12 cellular contexts compared by ENCODE assay signal in the genomic region with DNA sequence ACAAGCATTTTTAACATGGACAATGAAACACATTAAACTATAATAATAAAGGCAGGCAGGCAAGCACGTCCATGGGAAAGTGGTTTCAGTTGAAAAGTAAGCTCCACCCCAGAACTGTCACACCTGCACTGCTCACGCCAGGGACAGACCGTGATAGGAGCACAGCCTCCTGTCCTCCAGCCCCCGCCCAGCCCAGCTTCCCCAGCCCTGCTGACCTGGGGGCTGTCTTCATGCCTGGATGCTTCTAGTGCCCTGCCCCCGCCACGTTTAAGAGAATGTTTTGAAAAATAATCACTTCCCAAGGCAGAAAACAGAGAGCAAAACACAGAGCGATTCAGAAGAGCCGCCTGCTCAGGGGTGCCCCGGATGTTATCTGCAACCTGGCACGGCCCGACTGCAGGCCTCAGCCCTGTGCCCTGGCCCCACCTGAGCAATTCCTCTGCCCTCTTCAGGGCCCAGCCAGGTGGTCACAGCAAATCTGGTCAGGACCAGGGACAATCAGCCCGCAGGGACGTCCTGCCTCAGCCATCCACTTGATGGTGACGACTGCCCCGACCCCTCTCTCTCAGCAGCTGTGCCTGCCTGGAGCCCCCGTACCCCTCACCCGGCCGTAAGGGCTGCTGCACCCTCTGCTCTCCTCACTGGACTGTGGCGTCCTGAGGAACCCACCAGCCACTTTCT. TPM values are rescaled to one million over a fixed set of nuclear protein-coding genes. Genes with fewer than 3 reads are reported as not detected.
DNase-seq lines count a peak whose midpoint lies in the region; ATAC-seq and TF ChIP-seq lines count a peak whose summit lies in the region.
"Had no signal": no experiment of that assay in that cellular context is flagged by ENCODE, and none has a peak within 500 bp of the region (broad histone marks: within the 10 kb centered on the region; RNA-seq: fewer than 3 reads in every experiment).

No MANE protein-coding gene starts in this region.

- TSS peak; percentile 10 for BruUV-seq in PC-3 (replicated peaks; lab: Mats Ljungman, UMichigan)

- H2AFZ ChIP-seq in PC-3 (ENCODE audit: low read length), result no peak overlapping the region

- intact Hi-C loops in PC-3 (cut with micrococcal nuclease), result no loop called here
- intact Hi-C loops in sciatic nerve (cut with DNase I), result no loop called here

- H3K36me3 ChIP-seq in PC-3 (ENCODE audit: low read depth, low read length), result no peaks in the 10 kb centered on the region

- TF ChIP-seq CTCF in PC-3 (conservative IDR thresholded peaks at IDR 0.05; ENCODE audit: low read depth, low read length), result no peak

- no peaks in the 10 kb centered on the region for H3K27me3 ChIP-seq in PC-3 (ENCODE audit: low read length)
- H3K27me3 ChIP-seq: tibial artery had no signal

- H3K9me2 ChIP-seq in PC-3 (replicated peaks; ENCODE audit: low read length), result no peaks in the 10 kb centered on the region

- no peaks in the 10 kb centered on the region for H3K9me3 ChIP-seq in PC-3 (ENCODE audit: low read length)
- H3K9me3 ChIP-seq: tibial artery had no signal

- no peak for ATAC-seq in PC-3
- ATAC-seq in sciatic nerve, result no peak
- ATAC-seq in GM18907 (IDR thresholded peaks at IDR 0.05; ENCODE audit: unreplicated experiment), result no peak

- DNase-seq in NCI-H748 (lab: John Stamatoyannopoulos, UW; ENCODE audit: unreplicated experiment), result peak; percentile 62
- no peak for DNase-seq in NCI-H748 treated with DMSO at 0.1 percent for 48 hours (lab: John Stamatoyannopoulos, UW)
- no peak for DNase-seq in PC-3
- peak; percentile 88 for DNase-seq in left kidney (ENCODE audit: low read depth, low spot score)
- peak; percentile 50 for DNase-seq in sciatic nerve (ENCODE audit: low spot score)
- DNase-seq in epidermal melanocyte (ENCODE audit: insufficient read length, low spot score), result no peak
- DNase-seq in stimulated activated CD4-positive, alpha-beta T cell treated with anti-CD3 and anti-CD28 coated beads, Interleukin-2, amount 100 ng/mL, for 48 hours, result no peak
- DNase-seq: cerebellar nuclear complex, COR-L47, midbrain, tibial artery had no signal

- no peak overlapping the region for H3K9ac ChIP-seq in PC-3 (ENCODE audit: low read length)

- no peaks in the 10 kb centered on the region for H3K4me1 ChIP-seq in PC-3 (ENCODE audit: insufficient read depth, low read length)

- H3K4me2 ChIP-seq in PC-3 (ENCODE audit: low read length), result no peak overlapping the region

- POLR2A ChIA-PET in PC-3 (lab: Charles Lee; ENCODE audit: unreplicated experiment), result no interaction called here

- no peaks in the 10 kb centered on the region for H3K79me2 ChIP-seq in PC-3 (ENCODE audit: low read length)

- H4K20me1 ChIP-seq in PC-3 (ENCODE audit: low read length), result no peaks in the 10 kb centered on the region

- no peak overlapping the region for H3K4me3 ChIP-seq in PC-3 (ENCODE audit: low read length)
- H3K4me3 ChIP-seq: tibial artery had no signal

- H3K27ac ChIP-seq in PC-3 (ENCODE audit: low read length), result no peak overlapping the region

- no peaks in the 10 kb centered on the region for H3F3A ChIP-seq in PC-3 (ENCODE audit: low read length, unreplicated experiment)

- CTCF ChIA-PET in PC-3 (lab: Charles Lee), result no interaction called here

RNA-seq across cellular contexts. Expression of a gene that starts 30.4 kb away (rescaled TPM):
- total RNA-seq in PC-3 (2014; rRNA removed) (89.8 and 97.8 TPM in 2 replicates), sciatic nerve (52.9 TPM)

Comparison
In these comparisons a context has a peak if more than half of its experiments do, and no peak if none do; other contexts are left out.
1. DNase-seq: peak in NCI-H748 (single experiment), left kidney (single experiment) and sciatic nerve (single experiment); none in NCI-H748 treated with DMSO at 0.1 percent for 48 hours (single experiment), PC-3 (single experiment), epidermal melanocyte (single experiment) and stimulated activated CD4-positive, alpha-beta T cell treated with anti-CD3 and anti-CD28 coated beads, Interleukin-2, amount 100 ng/mL, for 48 hours (0 of 2).